20 cellular contexts compared by ENCODE assay signal in the genomic region with DNA sequence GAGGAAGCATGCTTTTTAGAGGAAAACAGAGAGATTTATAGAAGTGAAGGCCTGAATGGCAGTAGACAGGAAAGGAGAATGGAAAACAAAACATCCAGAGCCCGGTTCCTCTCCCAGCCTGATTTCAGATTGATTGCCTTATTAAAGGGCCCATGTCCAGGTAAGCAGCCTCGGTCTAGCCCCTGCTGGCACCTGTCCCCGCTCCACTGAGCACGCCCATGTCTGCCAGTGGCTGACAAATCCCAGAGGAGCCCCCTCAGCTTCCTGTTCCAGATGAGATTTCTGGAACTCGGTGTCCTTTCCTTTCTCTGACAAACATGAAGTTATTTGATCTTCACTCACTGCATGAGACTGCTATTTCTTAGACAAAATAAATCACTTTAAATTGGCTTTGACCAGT.
DNase-seq lines count a peak whose midpoint lies in the region; ATAC-seq and TF ChIP-seq lines count a peak whose summit lies in the region.
"Had no signal": no experiment of that assay in that cellular context is flagged by ENCODE, and none has a peak within 500 bp of the region (broad histone marks: within the 10 kb centered on the region; RNA-seq: fewer than 3 reads in every experiment).

No MANE protein-coding gene starts in this region.

- ATAC-seq in left colon (peak; percentile 48), HG03571 (IDR thresholded peaks at IDR 0.05; ENCODE audit: unreplicated experiment) (no peak), HG02610 (IDR thresholded peaks at IDR 0.05; ENCODE audit: unreplicated experiment) (no peak)
- ATAC-seq: WTC11 had no signal

- no peak for TF ChIP-seq CTCF in tibial nerve (IDR thresholded peaks at IDR 0.05)

- 37 to 38% methylated on average over 5 of the region's 5 CpGs for WGBS in tibial nerve, 2 donors

- no peak overlapping the region for H3K4me3 ChIP-seq in tibial nerve
- H3K4me3 ChIP-seq: BLaER1 had no signal

- intact Hi-C loops in left colon (cut with DNase I, micrococcal nuclease), result no loop called here

- H3K9me3 ChIP-seq in tibial nerve, result no peaks in the 10 kb centered on the region
- H3K9me3 ChIP-seq: BLaER1 had no signal

- no peaks in the 10 kb centered on the region for H3K27me3 ChIP-seq in tibial nerve
- H3K27me3 ChIP-seq: BLaER1 had no signal

- peak; percentile 39 for DNase-seq in DMS 273 (lab: John Stamatoyannopoulos, UW; ENCODE audit: unreplicated experiment)
- DNase-seq in DMS 273 treated with DMSO at 0.1 percent for 48 hours (lab: John Stamatoyannopoulos, UW), result no peak
- peak; percentile 32 for DNase-seq in NCI-H2196 (lab: John Stamatoyannopoulos, UW; ENCODE audit: unreplicated experiment)
- DNase-seq in left colon, result peak; percentile 11 to 33
- peak; percentile 47 to 62 for DNase-seq in tibial nerve (ENCODE audit: low spot score in 2 of 2)
- DNase-seq in activated CD8-positive, alpha-beta memory T cell treated with anti-CD3 and anti-CD28 coated beads, Interleukin-2, amount 50 U/mL, for 4 hours, result no peak
- DNase-seq: cerebellar nuclear complex, DMS53, endodermal cell, HCEC 1CT, IMR-90, kidney glomerular epithelial cell, MV-4-11, occipital lobe, trophoblast cell had no signal

- peak overlapping the region in 3 of 4 donors; percentile 34 to 76 (median 59) for H3K27ac ChIP-seq in tibial nerve
- H3K27ac ChIP-seq: 22Rv1, BLaER1 had no signal

- no peaks in the 10 kb centered on the region for H3K36me3 ChIP-seq in tibial nerve
- H3K36me3 ChIP-seq: BLaER1 had no signal

- no peaks in the 10 kb centered on the region for H3K4me1 ChIP-seq in tibial nerve
- H3K4me1 ChIP-seq: BLaER1 had no signal

- TF ChIP-seq POLR2A in tibial nerve (IDR thresholded peaks at IDR 0.05), result no peak

- TF ChIP-seq EP300 in tibial nerve (IDR thresholded peaks at IDR 0.05), result peak in 1 of 2 donors; percentile 54

Comparison
In these comparisons a context has a peak if more than half of its experiments do, and no peak if none do; other contexts are left out.
1. DNase-seq: peak in DMS 273 (single experiment), NCI-H2196 (single experiment), left colon (2 of 2) and tibial nerve (2 of 2); none in DMS 273 treated with DMSO at 0.1 percent for 48 hours (single experiment) and activated CD8-positive, alpha-beta memory T cell treated with anti-CD3 and anti-CD28 coated beads, Interleukin-2, amount 50 U/mL, for 4 hours (single experiment).